In genomic region chr9:33731625-33732024, GRCh38 we compare ENCODE assay signal across 27 cellular contexts.
"Had no signal": no experiment of that assay in that cellular context is flagged by ENCODE, and none has a peak within 500 bp of the region (broad histone marks: within the 10 kb centered on the region; RNA-seq: fewer than 3 reads in every experiment).

No MANE protein-coding gene starts in this region.

- H3K27me3 ChIP-seq: ovary, right lobe of liver, testis, thyroid gland, transverse colon, upper lobe of left lung, vagina had no signal

- ATAC-seq: left cardiac atrium; left lobe of liver; lower lobe of right lung; naive thymus-derived CD8-positive, alpha-beta T cell; right lobe of liver; stimulated activated naive B cell treated with anti-CD40 and anti-IgM and Interleukin-4, amounts not matched to agents 10 μg/mL and 1 μg/mL and 100 μg/mL, for 72 hours; stimulated activated naive CD8-positive, alpha-beta T cell treated with anti-CD3 and anti-CD28 coated beads, Interleukin-15, Interleukin-2, amounts not matched to agents 100 U/mL and 50 U/mL, for 24 hours had no signal

- H3K9me3 ChIP-seq: ovary, right lobe of liver, testis, thyroid gland, upper lobe of left lung, vagina had no signal

- H3K4me1 ChIP-seq: lower lobe of right lung, right lobe of liver, stomach, testis, thyroid gland, upper lobe of left lung, vagina had no signal

- H3K4me3 ChIP-seq: lower lobe of right lung, ovary, right lobe of liver, skin epidermis, stomach, testis, thyroid gland, transverse colon, upper lobe of left lung, vagina had no signal

- H3K27ac Mint-ChIP-seq: naive thymus-derived CD8-positive, alpha-beta T cell; nephron progenitor cell; progenitor cell of endocrine pancreas; stimulated activated naive B cell treated with anti-CD40 and anti-IgM and Interleukin-4, amounts not matched to agents 10 μg/mL and 1 μg/mL and 100 μg/mL, for 72 hours had no signal

- H3K36me3 ChIP-seq: lower lobe of right lung, ovary, right lobe of liver, stomach, thyroid gland, transverse colon, upper lobe of left lung, vagina had no signal

- H3K27ac ChIP-seq: lower lobe of right lung, ovary, right lobe of liver, skin epidermis, stomach, testis, thyroid gland, transverse colon, upper lobe of left lung, vagina had no signal

- DNase-seq: glutamatergic neuron; hippocampal formation; kidney glomerular epithelial cell; left cardiac atrium; lower lobe of right lung; mammary epithelial cell; mesenchymal stem cell; naive thymus-derived CD8-positive, alpha-beta T cell; nephron progenitor cell; ovary; retina; right lobe of liver; stimulated activated CD4-positive, alpha-beta T cell treated with anti-CD3 and anti-CD28 coated beads, Interleukin-12 subunit alpha, Interleukin-12 subunit beta, amount 100 ng/mL, for 4 hours; stimulated activated CD4-positive, alpha-beta T cell treated with anti-CD3 and anti-CD28 coated beads, Interleukin-15, amount 100 ng/mL, for 24 hours; stimulated activated CD4-positive, alpha-beta T cell treated with anti-CD3 and anti-CD28 coated beads, Interleukin-2, amount 100 ng/mL, for 24 hours; stimulated activated CD4-positive, alpha-beta T cell treated with anti-CD3 and anti-CD28 coated beads, Interleukin-4, amount 100 ng/mL, for 1 hour; stimulated activated naive B cell treated with anti-CD40 and anti-IgM and Interleukin-4, amounts not matched to agents 10 μg/mL and 1 μg/mL and 100 μg/mL, for 72 hours; stimulated activated naive CD8-positive, alpha-beta T cell treated with anti-CD3 and anti-CD28 coated beads, Interleukin-15, Interleukin-2, amounts not matched to agents 100 U/mL and 50 U/mL, for 24 hours; stomach; testis; thyroid gland; transverse colon; upper lobe of left lung had no signal

- H3K27me3 Mint-ChIP-seq: progenitor cell of endocrine pancreas had no signal

- H3K4me1 Mint-ChIP-seq: naive thymus-derived CD8-positive, alpha-beta T cell; stimulated activated naive B cell treated with anti-CD40 and anti-IgM and Interleukin-4, amounts not matched to agents 10 μg/mL and 1 μg/mL and 100 μg/mL, for 72 hours had no signal

- H3K4me3 Mint-ChIP-seq: naive thymus-derived CD8-positive, alpha-beta T cell; nephron progenitor cell; stimulated activated naive B cell treated with anti-CD40 and anti-IgM and Interleukin-4, amounts not matched to agents 10 μg/mL and 1 μg/mL and 100 μg/mL, for 72 hours had no signal
